Comparison of ENCODE assay signal across 29 cellular contexts in the genomic region with DNA sequence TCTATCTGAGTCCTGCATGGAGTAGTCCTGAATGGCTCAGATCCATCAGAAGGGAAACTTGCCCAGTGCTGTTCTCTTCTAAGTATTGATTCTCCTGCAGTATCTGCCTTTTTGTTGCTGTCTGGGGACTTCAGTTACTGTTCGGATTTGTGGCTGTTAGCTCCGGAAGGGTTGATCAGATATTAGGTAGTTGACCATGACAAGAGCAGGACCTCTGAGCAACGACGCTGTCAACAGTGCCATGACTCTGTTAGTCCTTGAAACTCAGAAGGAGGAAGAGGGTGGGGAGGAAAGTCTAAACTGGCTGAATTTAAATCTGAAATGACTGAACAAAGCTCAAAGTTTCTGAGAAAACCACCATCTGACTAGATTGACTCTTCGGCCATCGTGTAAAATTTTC. TPM values are rescaled to one million over a fixed set of nuclear protein-coding genes. Genes with fewer than 3 reads are reported as not detected.
DNase-seq lines count a peak whose midpoint lies in the region; ATAC-seq, FAIRE-seq and TF ChIP-seq lines count a peak whose summit lies in the region.
"Had no signal": no experiment of that assay in that cellular context is flagged by ENCODE, and none has a peak within 500 bp of the region (broad histone marks: within the 10 kb centered on the region; RNA-seq: fewer than 3 reads in every experiment).

No MANE protein-coding gene starts in this region.

- no peak for TF ChIP-seq POLR2A in K562 (conservative IDR thresholded peaks at IDR 0.05)

- peak overlapping the region; percentile 58 for H2AFZ ChIP-seq in K562 (ENCODE audit: low read depth, low read length)

- H3K4me1 Mint-ChIP-seq in effector memory CD8-positive, alpha-beta T cell (ENCODE audit: low read depth in 2 of 2): no peaks in the 10 kb centered on the region
- H3K4me1 Mint-ChIP-seq: B cell; CD8-positive, alpha-beta memory T cell had no signal

- FAIRE-seq in K562 (lab: Jason Lieb, UNC) (no peak), urothelium cell line (lab: Jason Lieb, UNC) (peak; percentile 55)
- FAIRE-seq: GM18507, HTR-8/SVneo had no signal

- no TSS peak for BruUV-seq in K562 (replicated peaks; lab: Mats Ljungman, UMichigan)

- H3K79me2 ChIP-seq in K562 (ENCODE audit: control insufficient read depth, insufficient read depth, low read length): no peaks in the 10 kb centered on the region

- no peak overlapping the region for H3K4me3 ChIP-seq in GM12865 (ENCODE audit: low read depth, low read length)
- H3K4me3 ChIP-seq in K562: no peak overlapping the region
- H3K4me3 ChIP-seq: SK-N-MC had no signal

- no peak overlapping the region for H3K4me3 Mint-ChIP-seq in effector memory CD8-positive, alpha-beta T cell
- H3K4me3 Mint-ChIP-seq: B cell; CD8-positive, alpha-beta memory T cell; H9 had no signal

- H3K9ac ChIP-seq in K562 (ENCODE audit: insufficient read depth in 1 of 2, low read depth in 2 of 2, low read length in 2 of 2): no peak overlapping the region

- H3K27me3 ChIP-seq in K562 (ENCODE audit: control insufficient read depth in 2 of 2, insufficient read depth in 2 of 2, low read length in 2 of 2): peaks cover 0 to 2% of the 10 kb centered on the region in 2 experiments; a peak in 1 of 5 replicates

- peak; percentile 59 for ATAC-seq in K562
- no peak for ATAC-seq in HG03025 (IDR thresholded peaks at IDR 0.05; ENCODE audit: low FRiP score, unreplicated experiment)
- ATAC-seq in effector memory CD8-positive, alpha-beta T cell (replicated peaks): no peak
- ATAC-seq: Panc1 had no signal

- H3K9me1 ChIP-seq in K562 (ENCODE audit: control insufficient read depth, insufficient read depth, low read length): no peaks in the 10 kb centered on the region

- peaks cover 32 to 71% of the 10 kb centered on the region in 2 donors for H3K27me3 Mint-ChIP-seq in effector memory CD8-positive, alpha-beta T cell

- CTCF ChIA-PET in K562 (lab: Yijun Ruan, JAX; ENCODE audit: low intra/inter-chr PET ratio): no interaction called here

- H3K36me3 ChIP-seq in K562 (ENCODE audit: control insufficient read depth, insufficient read depth, low read length): no peaks in the 10 kb centered on the region

- no peaks in the 10 kb centered on the region for H3K36me3 Mint-ChIP-seq in effector memory CD8-positive, alpha-beta T cell (ENCODE audit: insufficient read depth)
- H3K36me3 Mint-ChIP-seq: CD8-positive, alpha-beta memory T cell had no signal

- no peak overlapping the region for H3K4me2 ChIP-seq in K562 (ENCODE audit: insufficient read depth, low read length)

- H3K27ac ChIP-seq in K562 (ENCODE audit: extremely low read depth, low read depth, low read length): no peak overlapping the region
- H3K27ac ChIP-seq: C4-2B, RWPE1, SK-N-MC had no signal

- intact Hi-C loops in K562 (cut with micrococcal nuclease): no loop called here

- H3K27ac Mint-ChIP-seq in effector memory CD8-positive, alpha-beta T cell: no peak overlapping the region
- H3K27ac Mint-ChIP-seq: B cell; CD8-positive, alpha-beta memory T cell; H9 had no signal

- 17% methylated on average over 6 of the region's 6 CpGs for WGBS in K562 (ENCODE audit: insufficient coverage, low coverage, missing lambda C conversion rate)

- no peak for TF ChIP-seq RAD21 in K562 (CRISPR knock-in tag; conservative IDR thresholded peaks at IDR 0.05 in 1 of 2, IDR thresholded peaks at IDR 0.05 in 1 of 2)

- H4K20me1 ChIP-seq in K562 (replicated peaks; ENCODE audit: control insufficient read depth, insufficient read depth, low read length): no peaks in the 10 kb centered on the region

- TF ChIP-seq CTCF in GM12865 (IDR thresholded peaks at IDR 0.05; ENCODE audit: insufficient read depth, low read depth, low read length, missing control alignments) (no peak), K562 (IDR thresholded peaks at IDR 0.05 in 2 of 3, conservative IDR thresholded peaks at IDR 0.05 in 1 of 3; ENCODE audit: insufficient read depth in 2 of 3, low read depth in 1 of 3, low read length in 3 of 3) (no peak)

- in situ Hi-C loops in K562 (cut with MboI): loop anchor here (5.0 to 10.0 kb wide), 2 partner anchors 92 to 791 kb away; no protein-coding TSS in a partner anchor

- TF ChIP-seq EP300 in K562 (IDR thresholded peaks at IDR 0.05; ENCODE audit: low read length): no peak

- POLR2A ChIA-PET in K562 (lab: Yijun Ruan, JAX): no interaction called here

- peaks cover 9 to 18% of the 10 kb centered on the region in 2 experiments for H3K4me1 ChIP-seq in K562 (replicated peaks in 1 of 2; ENCODE audit: control insufficient read depth in 2 of 2, insufficient read depth in 2 of 2, low read length in 2 of 2)

- H3K9me3 ChIP-seq in K562 (replicated peaks; ENCODE audit: control insufficient read depth, insufficient read depth, low read depth, low read length): no peaks in the 10 kb centered on the region

- DNase-seq in GM12865 (ENCODE audit: low read depth): peak; percentile 47
- DNase-seq in OCI-M1 (lab: John Stamatoyannopoulos, UW): peak; percentile 26
- peak in 1 of 4 experiments; percentile 27 for DNase-seq in K562 (ENCODE audit: extremely low read depth in 1 of 4, low spot score in 3 of 4)
- no peak for DNase-seq in urothelium cell line (ENCODE audit: low spot score)
- DNase-seq in NCI-H146 treated with DMSO at 0.1 percent for 48 hours (lab: John Stamatoyannopoulos, UW; ENCODE audit: unreplicated experiment): no peak
- DNase-seq in effector memory CD8-positive, alpha-beta T cell: no peak
- DNase-seq: CD8-positive, alpha-beta memory T cell; DMS 273 treated with DMSO at 0.1 percent for 48 hours; DMS79; EL; GDM1; H9; KG1; MM.1S; NCI-H1048; NCI-H1417; NCI-H1694 treated with DMSO at 0.1 percent for 48 hours; NCI-H2081; NCI-H2227 treated with DMSO at 0.1 percent for 48 hours; NCI-H526 treated with DMSO at 0.1 percent for 48 hours; SHP77 treated with DMSO at 0.1 percent for 48 hours had no signal

- no peaks in the 10 kb centered on the region for H3K9me3 Mint-ChIP-seq in effector memory CD8-positive, alpha-beta T cell
- H3K9me3 Mint-ChIP-seq: CD8-positive, alpha-beta memory T cell; H9 had no signal

TF ChIP-seq in K562, 482 proteins besides CTCF, POLR2A, EP300 and RAD21 (continues in another document):
- TF ChIP-seq MEIS2 (IDR thresholded peaks at IDR 0.05; ENCODE audit: partially characterized antibody): peak; percentile 30
- peak in 1 of 2 experiments; percentile 29; a peak in 1 of 4 replicates for TF ChIP-seq RCOR1 (IDR thresholded peaks at IDR 0.05; ENCODE audit: borderline replicate concordance in 1 of 2, low read depth in 2 of 2, low read length in 2 of 2)
- peak; percentile 71; the same call in 1 of the 2 replicates for TF ChIP-seq HMBOX1 (IDR thresholded peaks at IDR 0.05)
- TF ChIP-seq COPS2 (conservative IDR thresholded peaks at IDR 0.05): no peak
- no peak for TF ChIP-seq PBX2 (CRISPR knock-in tag; IDR thresholded peaks at IDR 0.05; ENCODE audit: low read depth)
- 0 out of 2 replicates have a peak, but pooled peaks have one; percentile 15 for TF ChIP-seq PBX2 (tag; conservative IDR thresholded peaks at IDR 0.05; ENCODE audit: low read depth)
- TF ChIP-seq NRF1 (conservative IDR thresholded peaks at IDR 0.05 in 1 of 2, IDR thresholded peaks at IDR 0.05 in 1 of 2): 0 out of 4 replicates have a peak, but pooled peaks of 1 of the 2 experiments have one; percentile 21
- TF ChIP-seq ETV1 (tag; conservative IDR thresholded peaks at IDR 0.05; ENCODE audit: low read depth): peak; percentile 63

RNA-seq across cellular contexts. Expression of gene CCNE1, which starts 42.2 kb away (rescaled TPM):
- total RNA-seq in K562 (2011; cell fraction: chromatin; rRNA removed; ENCODE audit: low replicate concordance): 22.4 and 34.8 TPM in 2 replicates
- total RNA-seq in K562 (2011; cell fraction: nucleolus; rRNA removed): 21.8 and 28.7 TPM in 2 replicates
- 21.8 and 24.6 TPM in 2 replicates for total RNA-seq in K562 (2011; cell fraction: nucleoplasm; rRNA removed)
- 31.6 and 34.9 TPM in 2 replicates for total RNA-seq in K562 (2014; rRNA removed)
- total RNA-seq in K562 (2014; rRNA removed; fragmentation: Illumina TruSeq; extraction: Trizol): 31.0 and 31.1 TPM in 2 replicates
- total RNA-seq in K562 (2015; rRNA removed; fragmentation: Illumina TruSeq; extraction: Trizol): 31.0 and 32.8 TPM in 2 replicates
- total RNA-seq in K562 (2021): 31.8 and 34.9 TPM in 2 replicates
- polyA plus RNA-seq in K562 (2011; rRNA removed): 25.3 and 31.9 TPM in 2 replicates
- 17.4 and 26.8 TPM in 2 replicates for polyA plus RNA-seq in K562 (2011; cell fraction: cytosol; rRNA removed)
- 31.1 and 34.7 TPM in 2 replicates for polyA plus RNA-seq in K562 (2011; cell fraction: nucleus; rRNA removed)
- 17.8 and 24.6 TPM in 2 replicates for polyA plus RNA-seq in K562 (2012)
- polyA plus RNA-seq in K562 (2014; fragmentation: Illumina TruSeq; extraction: Trizol): 40.5 and 41.0 TPM in 2 replicates
- 1 to 10 TPM; 6.2 to 9.8 TPM for polyA plus RNA-seq in K562 (2014; fragmentation: Nextera tagmentation; extraction: Ambion mirVana)
- 32.5 and 38.1 TPM in 2 replicates for polyA plus RNA-seq in K562 (2014; rRNA removed)
- 21.7 and 24.9 TPM in 2 replicates for polyA minus RNA-seq in K562 (2011; rRNA and poly(A)+ RNA removed)
- polyA minus RNA-seq in K562 (2011; cell fraction: cytosol; rRNA and poly(A)+ RNA removed): 6.5 and 13.8 TPM in 2 replicates
- 16.0 and 17.8 TPM in 2 replicates for polyA minus RNA-seq in K562 (2011; cell fraction: nucleus; rRNA and poly(A)+ RNA removed)

Comparison
In these comparisons a context has a peak if more than half of its experiments do, and no peak if none do; other contexts are left out.
1. DNase-seq: peak in GM12865 (single experiment) and OCI-M1 (single experiment); none in urothelium cell line (single experiment), NCI-H146 treated with DMSO at 0.1 percent for 48 hours (single experiment) and effector memory CD8-positive, alpha-beta T cell (0 of 3).